5 cellular contexts compared by ENCODE assay signal in genomic region chr11:2767071-2767470, GRCh38.
"Had no signal": no experiment of that assay in that cellular context is flagged by ENCODE, and none has a peak within 500 bp of the region (broad histone marks: within the 10 kb centered on the region; RNA-seq: fewer than 3 reads in every experiment).

No MANE protein-coding gene starts in this region.

- H3K4me3 Mint-ChIP-seq: GM23338, H9 had no signal

- H3K4me3 ChIP-seq: GM23338, K562 had no signal

- ATAC-seq: GM23338, K562 had no signal

- H3K27ac Mint-ChIP-seq: GM23338, H9 had no signal

- DNase-seq: H9, HCEC 1CT, IMR-90 had no signal

- H3K9me3 Mint-ChIP-seq: H9 had no signal
